ENCODE assay signal across 1 cellular context in genomic region chr16:89557230-89557935, GRCh38.
TF ChIP-seq lines count a peak whose summit lies in the region.

No MANE protein-coding gene starts in this region.

TF ChIP-seq in HepG2, 621 proteins besides CTCF, POLR2A, EP300 and RAD21 (continued from another document and continues in another):
- no peak for TF ChIP-seq ZNF646 (CRISPR knock-in tag; IDR thresholded peaks at IDR 0.05)
- TF ChIP-seq AGO2 (optimal IDR thresholded peaks at IDR 0.05; ENCODE audit: low read depth, low read length): no peak
- no peak for TF ChIP-seq AGO1 (IDR thresholded peaks at IDR 0.05; ENCODE audit: low read depth, low read length, poor library complexity, severe bottlenecking)
- TF ChIP-seq CC2D1A (CRISPR knock-in tag; IDR thresholded peaks at IDR 0.05): no peak
- TF ChIP-seq ZC3H13 (CRISPR knock-in tag; IDR thresholded peaks at IDR 0.05): peak; percentile 41; the same call in 1 of the 2 replicates
- peak; percentile 15; the same call in 1 of the 2 replicates for TF ChIP-seq ZMYM4 (CRISPR knock-in tag; IDR thresholded peaks at IDR 0.05)
- no peak for TF ChIP-seq PREB (CRISPR knock-in tag; IDR thresholded peaks at IDR 0.05)
- TF ChIP-seq XBP1 (CRISPR knock-in tag; IDR thresholded peaks at IDR 0.05): no peak
- TF ChIP-seq PTBP1 (IDR thresholded peaks at IDR 0.05; ENCODE audit: low read depth, low read length, poor library complexity, severe bottlenecking): no peak
- TF ChIP-seq NR2F6 (IDR thresholded peaks at IDR 0.05): no peak
- TF ChIP-seq NR2F6 (CRISPR knock-in tag; IDR thresholded peaks at IDR 0.05): peak; percentile 30; the same call in 1 of the 2 replicates
- TF ChIP-seq SALL1 (CRISPR knock-in tag; IDR thresholded peaks at IDR 0.05): peak; percentile 49; the same call in 1 of the 2 replicates
- TF ChIP-seq GZF1 (CRISPR knock-in tag; IDR thresholded peaks at IDR 0.05): no peak
- TF ChIP-seq PHF21A (CRISPR knock-in tag; IDR thresholded peaks at IDR 0.05): 0 out of 2 replicates have a peak, but pooled peaks have one; percentile 32
- TF ChIP-seq ZNF501 (CRISPR knock-in tag; IDR thresholded peaks at IDR 0.05): peak; percentile 41; the same call in 1 of the 2 replicates
- TF ChIP-seq PBX2 (CRISPR knock-in tag; IDR thresholded peaks at IDR 0.05): peak; percentile 40; the same call in 1 of the 2 replicates
- no peak for TF ChIP-seq ZNF605 (CRISPR knock-in tag; IDR thresholded peaks at IDR 0.05)
- TF ChIP-seq ZNF274 (CRISPR knock-in tag; IDR thresholded peaks at IDR 0.05): no peak
- no peak; the same call in 1 of the 2 replicates for TF ChIP-seq ZNF362 (CRISPR knock-in tag; IDR thresholded peaks at IDR 0.05; ENCODE audit: borderline replicate concordance)
- TF ChIP-seq RBM22 (optimal IDR thresholded peaks at IDR 0.05; ENCODE audit: low read length): peak; percentile 55
- peak; percentile 28; the same call in 1 of the 2 replicates for TF ChIP-seq PRDM10 (CRISPR knock-in tag; IDR thresholded peaks at IDR 0.05; ENCODE audit: low read depth)
- TF ChIP-seq ZNF503 (CRISPR knock-in tag; IDR thresholded peaks at IDR 0.05): 0 out of 2 replicates have a peak, but pooled peaks have one; percentile 35
- TF ChIP-seq ATF7-NPFF (CRISPR knock-in tag; IDR thresholded peaks at IDR 0.05; ENCODE audit: low read depth): 0 out of 2 replicates have a peak, but pooled peaks have one; percentile 42
- no peak for TF ChIP-seq MTA1 (CRISPR knock-in tag; IDR thresholded peaks at IDR 0.05; ENCODE audit: borderline replicate concordance)
- no peak for TF ChIP-seq ZNF660 (CRISPR knock-in tag; IDR thresholded peaks at IDR 0.05; ENCODE audit: borderline replicate concordance, low read depth)
- no peak; the same call in 1 of the 2 replicates for TF ChIP-seq PITX1 (CRISPR knock-in tag; IDR thresholded peaks at IDR 0.05)
- TF ChIP-seq ZNF891 (CRISPR knock-in tag; IDR thresholded peaks at IDR 0.05): peak; percentile 81; the same call in 1 of the 2 replicates
- TF ChIP-seq ZNF687 (CRISPR knock-in tag; IDR thresholded peaks at IDR 0.05): peak; percentile 78
- no peak for TF ChIP-seq ZNF629 (CRISPR knock-in tag; conservative IDR thresholded peaks at IDR 0.05)
- no peak for TF ChIP-seq ZNF20 (CRISPR knock-in tag; IDR thresholded peaks at IDR 0.05)
- no peak for TF ChIP-seq RBAK (CRISPR knock-in tag; IDR thresholded peaks at IDR 0.05)
- no peak for TF ChIP-seq SKIL (CRISPR knock-in tag; IDR thresholded peaks at IDR 0.05; ENCODE audit: borderline replicate concordance)
- TF ChIP-seq KLF15 (CRISPR knock-in tag; IDR thresholded peaks at IDR 0.05; ENCODE audit: borderline replicate concordance): no peak
